ENCODE assay signal across 8 cellular contexts in genomic region chr17:76528528-76529223, GRCh38. TPM values are rescaled to one million over a fixed set of nuclear protein-coding genes. Genes with fewer than 3 reads are reported as not detected.
DNase-seq lines count a peak whose midpoint lies in the region; ATAC-seq and TF ChIP-seq lines count a peak whose summit lies in the region.

No MANE protein-coding gene starts in this region.

- POLR2A ChIA-PET in CD4-positive, alpha-beta memory T cell (lab: Charles Lee; ENCODE audit: partially characterized antibody): interaction anchor here (1.0 to 2.0 kb wide), 11 partner anchors 8 to 143 kb away, joined by 3 to 10 read pairs (median 5); partner anchors contain the start of gene ST6GALNAC2

- no peak for DNase-seq in CD4-positive, alpha-beta memory T cell
- DNase-seq in fibroblast of mammary gland (ENCODE audit: low read depth) (peak; percentile 68), posterior vena cava (ENCODE audit: low spot score) (peak; percentile 88), dermis blood vessel endothelial cell (no peak)
- no peak for DNase-seq in activated CD8-positive, alpha-beta memory T cell treated with anti-CD3 and anti-CD28 coated beads, Interleukin-2, amount 10 ng/mL, durations not matched to agents 7 days and 5 days

- H3K9me3 ChIP-seq in CD4-positive, alpha-beta memory T cell (ENCODE audit: control insufficient read depth in 1 of 2, low read length in 2 of 2): no peaks in the 10 kb centered on the region

- no peaks in the 10 kb centered on the region for H3K27me3 ChIP-seq in CD4-positive, alpha-beta memory T cell (ENCODE audit: insufficient read depth, low read length)

- CTCF ChIA-PET in CD4-positive, alpha-beta memory T cell (lab: Charles Lee; ENCODE audit: partially characterized antibody): interaction anchor here (0.6 to 2.2 kb wide), 8 partner anchors 11 to 186 kb away, joined by 3 to 14 read pairs (median 6); no protein-coding TSS in a partner anchor
- CTCF ChIA-PET in activated CD8-positive, alpha-beta memory T cell treated with anti-CD3 and anti-CD28 coated beads, Interleukin-2, amount 10 ng/mL, durations not matched to agents 7 days and 5 days (lab: Charles Lee): interaction anchor here (0.7 to 3.2 kb wide), 8 partner anchors 8 to 95 kb away, joined by 3 to 19 read pairs (median 4); no protein-coding TSS in a partner anchor

- H3K27me3 Mint-ChIP-seq in CD4-positive, alpha-beta memory T cell: no peaks in the 10 kb centered on the region
- peaks cover 5% of the 10 kb centered on the region for H3K27me3 Mint-ChIP-seq in activated CD8-positive, alpha-beta memory T cell treated with anti-CD3 and anti-CD28 coated beads, Interleukin-2, amount 10 ng/mL, durations not matched to agents 7 days and 5 days

- no peaks in the 10 kb centered on the region for H3K9me3 Mint-ChIP-seq in CD4-positive, alpha-beta memory T cell
- no peaks in the 10 kb centered on the region for H3K9me3 Mint-ChIP-seq in activated CD8-positive, alpha-beta memory T cell treated with anti-CD3 and anti-CD28 coated beads, Interleukin-2, amount 10 ng/mL, durations not matched to agents 7 days and 5 days (ENCODE audit: low read depth)

- no peaks in the 10 kb centered on the region for H3K36me3 ChIP-seq in CD4-positive, alpha-beta memory T cell (ENCODE audit: insufficient read depth, low read length)

- no peak overlapping the region for H3K4me3 ChIP-seq in CD4-positive, alpha-beta memory T cell (ENCODE audit: low read length in 2 of 2)
- H3K4me3 ChIP-seq in fibroblast of mammary gland (ENCODE audit: control insufficient read depth, low read depth, low read length): no peak overlapping the region

- H3K4me1 ChIP-seq in CD4-positive, alpha-beta memory T cell (ENCODE audit: insufficient read depth, low read length): peaks cover 25% of the 10 kb centered on the region

- intact Hi-C loops in CD4-positive, alpha-beta memory T cell (cut with micrococcal nuclease): no loop called here
- intact Hi-C loops in posterior vena cava (cut with DNase I): loop anchor here in 1 of 2 donors (10.0 kb wide), 1 partner anchor 96 kb away; no protein-coding TSS in a partner anchor

- peak; percentile 3 for TF ChIP-seq CTCF in fibroblast of mammary gland (conservative IDR thresholded peaks at IDR 0.05; ENCODE audit: control insufficient read depth, insufficient read depth, low read depth, low read length)

- peak overlapping the region in 7 of 8 donors; percentile 43 to 66 (median 49) for H3K4me3 Mint-ChIP-seq in CD4-positive, alpha-beta memory T cell
- H3K4me3 Mint-ChIP-seq in activated CD8-positive, alpha-beta memory T cell treated with anti-CD3 and anti-CD28 coated beads, Interleukin-2, amount 10 ng/mL, durations not matched to agents 7 days and 5 days: no peak overlapping the region

- peak overlapping the region; percentile 31 to 90 (median 77) for H3K27ac Mint-ChIP-seq in CD4-positive, alpha-beta memory T cell
- no peak overlapping the region for H3K27ac Mint-ChIP-seq in activated CD8-positive, alpha-beta memory T cell treated with anti-CD3 and anti-CD28 coated beads, Interleukin-2, amount 10 ng/mL, durations not matched to agents 7 days and 5 days

- ATAC-seq in SK-N-SH treated with all-trans-retinoic acid at 6 μM for 48 hours (peak; percentile 9; the same call in 2 of the 3 replicates), HG03135 (IDR thresholded peaks at IDR 0.05; ENCODE audit: unreplicated experiment) (no peak), HG03280 (IDR thresholded peaks at IDR 0.05; ENCODE audit: unreplicated experiment) (no peak)
- no peak for ATAC-seq in activated CD8-positive, alpha-beta memory T cell treated with anti-CD3 and anti-CD28 coated beads, Interleukin-2, amount 10 ng/mL, durations not matched to agents 7 days and 5 days

- no peaks in the 10 kb centered on the region for H3K36me3 Mint-ChIP-seq in CD4-positive, alpha-beta memory T cell
- H3K36me3 Mint-ChIP-seq in activated CD8-positive, alpha-beta memory T cell treated with anti-CD3 and anti-CD28 coated beads, Interleukin-2, amount 10 ng/mL, durations not matched to agents 7 days and 5 days: no peaks in the 10 kb centered on the region

- peaks cover 12 to 33% (median 21%) of the 10 kb centered on the region in 4 donors for H3K4me1 Mint-ChIP-seq in CD4-positive, alpha-beta memory T cell
- peaks cover 11% of the 10 kb centered on the region for H3K4me1 Mint-ChIP-seq in activated CD8-positive, alpha-beta memory T cell treated with anti-CD3 and anti-CD28 coated beads, Interleukin-2, amount 10 ng/mL, durations not matched to agents 7 days and 5 days

- peak overlapping the region; percentile 4 for H3K27ac ChIP-seq in CD4-positive, alpha-beta memory T cell (ENCODE audit: low read depth, low read length)

TF ChIP-seq in SK-N-SH treated with all-trans-retinoic acid at 6 μM for 48 hours, 23 proteins besides CTCF, POLR2A, EP300 and RAD21 (continues in another document):
- TF ChIP-seq PATZ1 (CRISPR knock-in tag; IDR thresholded peaks at IDR 0.05; ENCODE audit: borderline replicate concordance): no peak
- no peak for TF ChIP-seq RARB (CRISPR knock-in tag; IDR thresholded peaks at IDR 0.05)
- no peak for TF ChIP-seq SNAI2 (CRISPR knock-in tag; IDR thresholded peaks at IDR 0.05)
- TF ChIP-seq ZNF8 (CRISPR knock-in tag; IDR thresholded peaks at IDR 0.05): no peak
- TF ChIP-seq ZNF70 (CRISPR knock-in tag; IDR thresholded peaks at IDR 0.05): no peak; the same call in 1 of the 2 replicates
- TF ChIP-seq CREB5 (CRISPR knock-in tag; IDR thresholded peaks at IDR 0.05; ENCODE audit: low read depth): no peak
- TF ChIP-seq CSDC2 (CRISPR knock-in tag; IDR thresholded peaks at IDR 0.05): no peak
- TF ChIP-seq ARNTL (CRISPR knock-in tag; IDR thresholded peaks at IDR 0.05; ENCODE audit: borderline replicate concordance, low read depth): no peak
- TF ChIP-seq POU6F1 (CRISPR knock-in tag; IDR thresholded peaks at IDR 0.05; ENCODE audit: borderline replicate concordance, low read depth): no peak

RNA-seq across cellular contexts. Expression of gene CYGB, which starts 8.8 kb away (rescaled TPM):
- total RNA-seq in CD4-positive, alpha-beta memory T cell: not detected
- not detected for polyA plus RNA-seq in CD4-positive, alpha-beta memory T cell
- 10 to 100 TPM; 16.3 to 24.5 TPM for total RNA-seq in posterior vena cava
- 1.6 and 4.4 TPM in 2 replicates for total RNA-seq in dermis blood vessel endothelial cell
- not detected for total RNA-seq in activated CD8-positive, alpha-beta memory T cell treated with anti-CD3 and anti-CD28 coated beads, Interleukin-2, amount 10 ng/mL, durations not matched to agents 7 days and 5 days

RNA-seq across cellular contexts. Expression of gene PRCD, which starts 11.2 kb away (rescaled TPM):
- total RNA-seq in CD4-positive, alpha-beta memory T cell: not detected
- not detected for polyA plus RNA-seq in CD4-positive, alpha-beta memory T cell
- 1 to 10 TPM; 1.6 to 4.7 TPM for total RNA-seq in posterior vena cava
- total RNA-seq in dermis blood vessel endothelial cell: 0.19 and 0.68 TPM in 2 replicates
- not detected for total RNA-seq in activated CD8-positive, alpha-beta memory T cell treated with anti-CD3 and anti-CD28 coated beads, Interleukin-2, amount 10 ng/mL, durations not matched to agents 7 days and 5 days

RNA-seq across cellular contexts. Expression of gene RHBDF2, which starts 27.5 kb away (rescaled TPM):
- total RNA-seq in CD4-positive, alpha-beta memory T cell: 10 to 100 TPM; 50.0 to 62.2 TPM
- 10 to 100 TPM in 1 of 2 donors, 1 to 10 TPM in 1; 5.4 to 15.2 TPM for polyA plus RNA-seq in CD4-positive, alpha-beta memory T cell
- total RNA-seq in posterior vena cava (10 to 100 TPM; 26.7 to 31.4 TPM), dermis blood vessel endothelial cell (34.5 and 35.5 TPM in 2 replicates)
- 10 to 100 TPM; 29.6 to 42.1 TPM for total RNA-seq in activated CD8-positive, alpha-beta memory T cell treated with anti-CD3 and anti-CD28 coated beads, Interleukin-2, amount 10 ng/mL, durations not matched to agents 7 days and 5 days

RNA-seq across cellular contexts. Expression of gene ST6GALNAC2, which starts 57.0 kb away (rescaled TPM):
- 1 to 10 TPM; 3.3 to 3.6 TPM for total RNA-seq in CD4-positive, alpha-beta memory T cell
- 1 to 10 TPM in 1 of 2 donors, under 1 TPM in 1; 0.95 to 2.4 TPM for polyA plus RNA-seq in CD4-positive, alpha-beta memory T cell
- total RNA-seq in posterior vena cava (1 to 10 TPM; 3.0 to 3.1 TPM), dermis blood vessel endothelial cell (0.28 and 0.51 TPM in 2 replicates)
- not detected for total RNA-seq in activated CD8-positive, alpha-beta memory T cell treated with anti-CD3 and anti-CD28 coated beads, Interleukin-2, amount 10 ng/mL, durations not matched to agents 7 days and 5 days

Comparison
In these comparisons a context has a peak if more than half of its experiments do, and no peak if none do; other contexts are left out.
1. DNase-seq: peak in fibroblast of mammary gland (single experiment) and posterior vena cava (single experiment); none in CD4-positive, alpha-beta memory T cell (0 of 5), dermis blood vessel endothelial cell (single experiment) and activated CD8-positive, alpha-beta memory T cell treated with anti-CD3 and anti-CD28 coated beads, Interleukin-2, amount 10 ng/mL, durations not matched to agents 7 days and 5 days (single experiment).